10 cellular contexts compared by ENCODE assay signal in the genomic region with DNA sequence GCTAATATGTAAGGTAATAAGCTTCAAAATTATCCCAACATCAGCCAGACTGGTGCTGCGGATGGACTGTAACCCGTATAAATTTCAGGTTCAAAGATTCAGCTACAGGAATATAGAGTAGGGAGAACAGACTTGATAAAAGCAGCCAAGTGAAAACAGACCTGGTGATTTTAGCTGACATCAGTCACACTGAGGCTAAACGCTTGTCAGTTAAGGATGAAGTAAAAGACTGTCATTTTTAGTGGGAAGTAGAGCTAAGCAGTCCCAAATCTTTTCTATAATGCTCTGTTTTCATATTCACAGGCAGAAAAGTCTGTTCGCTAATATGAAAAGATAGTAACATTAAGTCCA. TPM values are rescaled to one million over a fixed set of nuclear protein-coding genes. Genes with fewer than 3 reads are reported as not detected.
DNase-seq lines count a peak whose midpoint lies in the region; ATAC-seq and TF ChIP-seq lines count a peak whose summit lies in the region.
"Had no signal": no experiment of that assay in that cellular context is flagged by ENCODE, and none has a peak within 500 bp of the region (broad histone marks: within the 10 kb centered on the region; RNA-seq: fewer than 3 reads in every experiment).

No MANE protein-coding gene starts in this region.

- H4K12ac ChIP-seq in trophoblast cell (ENCODE audit: low read depth, low read length), result no peak overlapping the region

- no peak overlapping the region for H4K8ac ChIP-seq in trophoblast cell (ENCODE audit: low read depth, low read length)

- peak overlapping the region; percentile 87 for H2AFZ ChIP-seq in ACC112 (ENCODE audit: low read length, unreplicated experiment)
- no peak overlapping the region for H2AFZ ChIP-seq in trophoblast cell (ENCODE audit: insufficient read depth, low read length, poor library complexity)

- peaks cover 38% of the 10 kb centered on the region for H3K4me1 ChIP-seq in ACC112 (ENCODE audit: control insufficient read depth, insufficient read depth, low read length, unreplicated experiment)
- peaks cover 8 to 39% (median 29%) of the 10 kb centered on the region in 9 donors for H3K4me1 ChIP-seq in heart right ventricle
- H3K4me1 ChIP-seq in trophoblast cell (ENCODE audit: control insufficient read depth in 1 of 2, insufficient read depth in 2 of 2, low read length in 2 of 2), result peaks cover 0 to 3% of the 10 kb centered on the region in 2 experiments

- no peak overlapping the region for H2BK12ac ChIP-seq in trophoblast cell (ENCODE audit: low read length)

- no peak overlapping the region for H3K23ac ChIP-seq in trophoblast cell (ENCODE audit: low read length)

- peak overlapping the region; percentile 31; the same call in 1 of the 2 replicates for H3K4me3 ChIP-seq in ACC112 (ENCODE audit: low read depth, low read length)
- no peak overlapping the region for H3K4me3 ChIP-seq in heart right ventricle
- no peak overlapping the region for H3K4me3 ChIP-seq in trophoblast cell (ENCODE audit: low read depth, low read length)

- no peak overlapping the region for H3K18ac ChIP-seq in trophoblast cell (ENCODE audit: low read length)

- no peak overlapping the region for H2BK5ac ChIP-seq in trophoblast cell (ENCODE audit: low read depth, low read length, poor library complexity)

- no peak overlapping the region for H2BK120ac ChIP-seq in trophoblast cell (ENCODE audit: insufficient read depth, low read length, poor library complexity)

- DNase-seq in heart right ventricle, result no peak
- DNase-seq in trophoblast cell, result peak in 1 of 2 donors; percentile 38
- DNase-seq in globus pallidus (ENCODE audit: low spot score), result no peak
- DNase-seq in dermis blood vessel endothelial cell, result no peak
- DNase-seq in nephron progenitor cell, result no peak
- DNase-seq: activated T-cell treated with anti-CD3 and anti-CD28 coated beads, Interleukin-2, amount 50 U/mL, for 4 hours; AML-193 had no signal

- peak overlapping the region; percentile 91 for H3K27ac ChIP-seq in ACC112 (ENCODE audit: low read depth, low read length)
- H3K27ac ChIP-seq in VCaP, result peak overlapping the region; percentile 71
- peak overlapping the region; percentile 1 to 79 (median 54) for H3K27ac ChIP-seq in heart right ventricle
- H3K27ac ChIP-seq in trophoblast cell (ENCODE audit: low read depth, low read length), result peak overlapping the region; percentile 32

- H3K4me3 Mint-ChIP-seq in nephron progenitor cell, result no peak overlapping the region
- H3K4me3 Mint-ChIP-seq: activated T-cell treated with anti-CD3 and anti-CD28 coated beads, Interleukin-2, amount 50 U/mL, for 4 hours had no signal

- 78 to 83% methylated on average over 4 of the region's 4 CpGs for WGBS in heart right ventricle, 2 donors
- WGBS in trophoblast cell (ENCODE audit: extremely low coverage, insufficient coverage, insufficient read length), result no CpG with 5 or more reads among the region's 4 CpGs

- H3K36me3 Mint-ChIP-seq in nephron progenitor cell (ENCODE audit: low read depth), result no peaks in the 10 kb centered on the region

- H3K4ac ChIP-seq in trophoblast cell (ENCODE audit: low read depth, low read length), result no peak overlapping the region

- H3K9me3 Mint-ChIP-seq in nephron progenitor cell, result no peaks in the 10 kb centered on the region
- H3K9me3 Mint-ChIP-seq: activated T-cell treated with anti-CD3 and anti-CD28 coated beads, Interleukin-2, amount 50 U/mL, for 4 hours had no signal

- no peak overlapping the region for H3K14ac ChIP-seq in trophoblast cell (ENCODE audit: low read length)

- H3K27ac Mint-ChIP-seq in nephron progenitor cell, result no peak overlapping the region

- H3K27me3 Mint-ChIP-seq in nephron progenitor cell (ENCODE audit: low read depth, poor library complexity), result peaks cover 7% of the 10 kb centered on the region

- H3K27me3 ChIP-seq in ACC112 (ENCODE audit: insufficient read depth, low read length) (no peaks in the 10 kb centered on the region), heart right ventricle (no peaks in the 10 kb centered on the region), trophoblast cell (ENCODE audit: insufficient read depth, low read length) (no peaks in the 10 kb centered on the region)

- H3K4me1 Mint-ChIP-seq in nephron progenitor cell, result peaks cover 48% of the 10 kb centered on the region

- H3K9me3 ChIP-seq in heart right ventricle (no peaks in the 10 kb centered on the region), trophoblast cell (ENCODE audit: insufficient read depth, low read depth, low read length) (no peaks in the 10 kb centered on the region)

- peaks cover 3% of the 10 kb centered on the region for H3K79me1 ChIP-seq in trophoblast cell (ENCODE audit: low read length)

- no peak overlapping the region for H4K91ac ChIP-seq in trophoblast cell (ENCODE audit: low read depth, low read length)

- intact Hi-C loops in heart right ventricle (cut with DNase I), result loop anchor here in 3 of 10 donors (5.0 kb wide), 3 partner anchors 36 to 206 kb away; partner anchors contain the start of genes CMTM4 (in 1 of the 3) and DYNC1LI2 (in 1 of the 3)

- ATAC-seq in heart right ventricle, result peak in 3 of 8 donors; percentile 12 to 41 (median 20)
- no peak for ATAC-seq in HG03378 (IDR thresholded peaks at IDR 0.05; ENCODE audit: unreplicated experiment)
- ATAC-seq: activated T-cell treated with anti-CD3 and anti-CD28 coated beads, Interleukin-2, amount 50 U/mL, for 4 hours had no signal

- H3K36me3 ChIP-seq in ACC112 (ENCODE audit: insufficient read depth, low read length), result no peaks in the 10 kb centered on the region
- H3K36me3 ChIP-seq in heart right ventricle, result no peaks in the 10 kb centered on the region
- H3K36me3 ChIP-seq in trophoblast cell (ENCODE audit: control insufficient read depth in 1 of 2, insufficient read depth in 2 of 2, low read length in 2 of 2), result no peaks in the 10 kb centered on the region

- no peak overlapping the region for H2AK5ac ChIP-seq in trophoblast cell (ENCODE audit: low read length)

- H3K4me2 ChIP-seq in trophoblast cell (ENCODE audit: low read length), result no peak overlapping the region

- H3K9ac ChIP-seq in trophoblast cell (ENCODE audit: low read length), result no peak overlapping the region

- peaks cover 10% of the 10 kb centered on the region for H3K79me2 ChIP-seq in ACC112 (ENCODE audit: control insufficient read depth, insufficient read depth, low read length, unreplicated experiment)
- peaks cover 5% of the 10 kb centered on the region for H3K79me2 ChIP-seq in trophoblast cell (ENCODE audit: control insufficient read depth, insufficient read depth, low read length, poor library complexity)

- TF ChIP-seq CTCF in VCaP (conservative IDR thresholded peaks at IDR 0.05), result no peak
- no peak for TF ChIP-seq CTCF in heart right ventricle (IDR thresholded peaks at IDR 0.05)
- no peak for TF ChIP-seq CTCF in nephron progenitor cell (IDR thresholded peaks at IDR 0.05)

RNA-seq across cellular contexts. Expression of gene CMTM4, which starts 35.4 kb away (rescaled TPM):
- total RNA-seq in heart right ventricle (10 to 100 TPM in 8 of 10 donors, 1 to 10 TPM in 2; 7.3 to 14.6 (median 12.1) TPM), dermis blood vessel endothelial cell (8.8 and 11.6 TPM in 2 replicates)
- polyA plus RNA-seq in heart right ventricle, result 1 to 10 TPM; 4.5 to 4.6 TPM
- polyA plus RNA-seq in trophoblast cell (2013), result 20.8 and 21.5 TPM in 2 replicates

RNA-seq across cellular contexts. Expression of gene CMTM3, which starts 56.7 kb away (rescaled TPM):
- total RNA-seq in heart right ventricle (10 to 100 TPM in 3 of 10 donors, 1 to 10 TPM in 7; 6.6 to 19.9 (median 7.9) TPM), dermis blood vessel endothelial cell (23.3 and 31.6 TPM in 2 replicates)
- 10 to 100 TPM; 12.0 to 18.0 TPM for polyA plus RNA-seq in heart right ventricle
- polyA plus RNA-seq in trophoblast cell (2013), result 68.4 and 70.2 TPM in 2 replicates

Comparison
In these comparisons a context has a peak if more than half of its experiments do, and no peak if none do; other contexts are left out.
1. H3K27ac ChIP-seq: peak in every context shown above with its lines; median percentile 91 in ACC112; 71 in VCaP; 54 in heart right ventricle; 32 in trophoblast cell.